15 cellular contexts compared by ENCODE assay signal in genomic region chr1:14140800-14141526, GRCh38.
DNase-seq lines count a peak whose midpoint lies in the region; ATAC-seq and TF ChIP-seq lines count a peak whose summit lies in the region.
"Had no signal": no experiment of that assay in that cellular context is flagged by ENCODE, and none has a peak within 500 bp of the region (broad histone marks: within the 10 kb centered on the region; RNA-seq: fewer than 3 reads in every experiment).

No MANE protein-coding gene starts in this region.

- H3K36me3 Mint-ChIP-seq in GM23338 (ENCODE audit: low read depth): no peaks in the 10 kb centered on the region
- no peaks in the 10 kb centered on the region for H3K36me3 Mint-ChIP-seq in brain

- no peaks in the 10 kb centered on the region for H4K20me1 ChIP-seq in GM23338 (replicated peaks; ENCODE audit: insufficient read depth)
- H4K20me1 ChIP-seq: BLaER1 had no signal

- no peak overlapping the region for H3K27ac ChIP-seq in GM23338 (ENCODE audit: low read depth)
- H3K27ac ChIP-seq in Peyer's patch: no peak overlapping the region
- H3K27ac ChIP-seq in spleen: no peak overlapping the region
- H3K27ac ChIP-seq: BLaER1, right lobe of liver had no signal

- peaks cover 16% of the 10 kb centered on the region for H3K9me2 ChIP-seq in GM23338 (ENCODE audit: insufficient read depth)

- H3K4me2 ChIP-seq in GM23338: no peak overlapping the region
- H3K4me2 ChIP-seq: BLaER1 had no signal

- peaks cover 10% of the 10 kb centered on the region for H3K4me1 ChIP-seq in GM23338 (ENCODE audit: insufficient read depth)
- H3K4me1 ChIP-seq in Peyer's patch: peaks cover 0 to 4% (median 0%) of the 10 kb centered on the region in 4 donors
- peaks cover 0 to 8% (median 0%) of the 10 kb centered on the region in 6 donors for H3K4me1 ChIP-seq in spleen
- H3K4me1 ChIP-seq: BLaER1, right lobe of liver had no signal

- no peak for TF ChIP-seq POLR2A in Peyer's patch (IDR thresholded peaks at IDR 0.05)
- no peak for TF ChIP-seq POLR2A in spleen (IDR thresholded peaks at IDR 0.05)

- intact Hi-C loops in left ventricle myocardium superior (cut with micrococcal nuclease) (no loop called here), spleen (cut with DNase I; ENCODE audit: low total_unique reads) (no loop called here)

- H3K79me2 ChIP-seq in GM23338 (replicated peaks; ENCODE audit: insufficient read depth): no peaks in the 10 kb centered on the region

- DNase-seq in GM23338 (ENCODE audit: low spot score) (peak; percentile 17), left ventricle myocardium superior (peak; percentile 86), retinal pigment epithelial cell (ENCODE audit: low read depth) (peak; percentile 51), NCI-H146 treated with DMSO at 0.1 percent for 48 hours (lab: John Stamatoyannopoulos, UW; ENCODE audit: unreplicated experiment) (no peak), Peyer's patch (no peak), spleen (no peak), H7 (no peak)
- DNase-seq: GOT3, mesenchymal stem cell, NCI-H1048, right lobe of liver had no signal

- WGBS in spleen, 5 donors: 69 to 87% (median 82%) methylated on average over 17 of the region's 17 CpGs

- H3K4me3 Mint-ChIP-seq in GM23338 (no peak overlapping the region), brain (no peak overlapping the region)
- H3K4me3 Mint-ChIP-seq: T-helper 2 cell treated with Interferon-gamma antibody and Interleukin-4, amounts not matched to agents 5 μg/mL and 100 μg/mL, for 36 hours had no signal

- H3K4me1 Mint-ChIP-seq in GM23338 (peaks cover 12% of the 10 kb centered on the region), brain (peaks cover 56% of the 10 kb centered on the region)

- H3F3A ChIP-seq in GM23338 (replicated peaks; ENCODE audit: low read depth): no peaks in the 10 kb centered on the region

- H3K4me3 ChIP-seq in GM23338 (no peak overlapping the region), retinal pigment epithelial cell (ENCODE audit: low read length) (no peak overlapping the region), Peyer's patch (no peak overlapping the region), spleen (no peak overlapping the region), H7 (ENCODE audit: insufficient read depth, low read depth, low read length) (no peak overlapping the region)
- H3K4me3 ChIP-seq: ascending aorta, BLaER1, right lobe of liver had no signal

- TF ChIP-seq CTCF in GM23338 (conservative IDR thresholded peaks at IDR 0.05; ENCODE audit: low read depth in 2 of 2): no peak
- TF ChIP-seq CTCF in brain (conservative IDR thresholded peaks at IDR 0.05): no peak
- TF ChIP-seq CTCF in retinal pigment epithelial cell (conservative IDR thresholded peaks at IDR 0.05; ENCODE audit: low read depth, low read length): no peak
- no peak for TF ChIP-seq CTCF in Peyer's patch (IDR thresholded peaks at IDR 0.05)
- TF ChIP-seq CTCF in spleen (IDR thresholded peaks at IDR 0.05 in 8 of 11, conservative IDR thresholded peaks at IDR 0.05 in 3 of 11): no peak

- peak overlapping the region; percentile 25; the same call in 1 of the 2 replicates for H2AFZ ChIP-seq in GM23338

- H3K27me3 ChIP-seq in GM23338 (ENCODE audit: insufficient read depth) (no peaks in the 10 kb centered on the region), Peyer's patch (no peaks in the 10 kb centered on the region), spleen (replicated peaks in 1 of 7) (peaks cover 0 to 12% (median 0%) of the 10 kb centered on the region in 7 donors), H7 (ENCODE audit: control insufficient read depth, insufficient read depth, low read length) (peaks cover 4% of the 10 kb centered on the region; the same call in 1 of the 2 replicates)
- H3K27me3 ChIP-seq: ascending aorta, BLaER1, right lobe of liver had no signal

- ATAC-seq in GM23338 (no peak), left ventricle myocardium superior (peak; percentile 96)
- ATAC-seq: right lobe of liver had no signal

- H3K9me3 ChIP-seq in Peyer's patch (no peaks in the 10 kb centered on the region), spleen (no peaks in the 10 kb centered on the region)
- H3K9me3 ChIP-seq: ascending aorta, BLaER1, right lobe of liver had no signal

- no peak overlapping the region for H3K27ac Mint-ChIP-seq in GM23338
- peak overlapping the region in 3 of 5 experiments; percentile 69 to 97 (median 79) for H3K27ac Mint-ChIP-seq in brain
- H3K27ac Mint-ChIP-seq: T-helper 2 cell treated with Interferon-gamma antibody and Interleukin-4, amounts not matched to agents 5 μg/mL and 100 μg/mL, for 36 hours had no signal

- H3K9me3 Mint-ChIP-seq in GM23338 (peaks cover 2% of the 10 kb centered on the region; the same call in 1 of the 3 replicates), brain (peaks cover 0 to 6% (median 0%) of the 10 kb centered on the region in 5 experiments)
- H3K9me3 Mint-ChIP-seq: T-helper 2 cell treated with Interferon-gamma antibody and Interleukin-4, amounts not matched to agents 5 μg/mL and 100 μg/mL, for 36 hours had no signal

- H3K36me3 ChIP-seq in GM23338 (ENCODE audit: insufficient read depth) (no peaks in the 10 kb centered on the region), Peyer's patch (no peaks in the 10 kb centered on the region), spleen (no peaks in the 10 kb centered on the region), H7 (replicated peaks; ENCODE audit: control insufficient read depth, insufficient read depth, low read length) (no peaks in the 10 kb centered on the region)
- H3K36me3 ChIP-seq: ascending aorta, BLaER1, right lobe of liver had no signal

- peaks cover 10% of the 10 kb centered on the region for H3K27me3 Mint-ChIP-seq in GM23338 (ENCODE audit: insufficient read depth, low read depth, poor library complexity)
- H3K27me3 Mint-ChIP-seq in brain: peaks cover 5% of the 10 kb centered on the region

TF ChIP-seq in GM23338, 12 proteins besides CTCF, POLR2A, EP300 and RAD21:
- TF ChIP-seq EZH2phosphoT487 (IDR thresholded peaks at IDR 0.05; ENCODE audit: unreplicated experiment) (no peak), ZNF331 (CRISPR knock-in tag; IDR thresholded peaks at IDR 0.05; ENCODE audit: low read depth) (no peak)

Comparison
In these comparisons a context has a peak if more than half of its experiments do, and no peak if none do; other contexts are left out.
1. DNase-seq: peak in GM23338 (single experiment), left ventricle myocardium superior (single experiment) and retinal pigment epithelial cell (single experiment); none in NCI-H146 treated with DMSO at 0.1 percent for 48 hours (single experiment), Peyer's patch (0 of 3), spleen (single experiment) and H7 (single experiment).